1 cellular context compared by ENCODE assay signal in the genomic region with DNA sequence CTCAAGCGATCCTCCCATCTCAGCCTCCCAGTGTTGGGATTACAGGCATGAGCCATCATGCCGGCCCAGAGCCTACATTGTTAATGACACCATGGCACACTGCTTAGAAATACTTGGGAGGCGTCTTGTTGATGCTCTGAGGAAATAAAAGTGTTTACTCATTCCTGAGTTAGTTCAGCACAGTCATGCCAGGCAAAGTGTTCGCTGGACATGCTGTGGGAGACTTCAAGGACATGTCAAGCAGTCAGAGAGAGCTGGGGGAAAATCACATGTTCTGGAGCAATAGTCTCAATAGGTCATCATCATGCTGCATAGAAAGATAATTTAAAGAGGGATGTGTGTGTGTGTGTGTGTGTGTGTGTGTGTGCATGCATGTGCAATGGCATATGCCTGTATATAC.
TF ChIP-seq lines count a peak whose summit lies in the region.

No MANE protein-coding gene starts in this region.

TF ChIP-seq in A549, 52 proteins besides CTCF, POLR2A, EP300 and RAD21 (continued from another document):
- TF ChIP-seq, protein P1, sequence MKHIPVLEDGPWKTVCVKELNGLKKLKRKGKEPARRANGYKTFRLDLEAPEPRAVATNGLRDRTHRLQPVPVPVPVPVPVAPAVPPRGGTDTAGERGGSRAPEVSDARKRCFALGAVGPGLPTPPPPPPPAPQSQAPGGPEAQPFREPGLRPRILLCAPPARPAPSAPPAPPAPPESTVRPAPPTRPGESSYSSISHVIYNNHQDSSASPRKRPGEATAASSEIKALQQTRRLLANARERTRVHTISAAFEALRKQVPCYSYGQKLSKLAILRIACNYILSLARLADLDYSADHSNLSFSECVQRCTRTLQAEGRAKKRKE (CRISPR knock-in tag; IDR thresholded peaks at IDR 0.05; ENCODE audit: low read depth), result no peak
- TF ChIP-seq PHF8 (IDR thresholded peaks at IDR 0.05; ENCODE audit: borderline replicate concordance, low read depth) (no peak), NFE2L2 (conservative IDR thresholded peaks at IDR 0.05; ENCODE audit: low read length) (no peak), FOSB (CRISPR knock-in tag; IDR thresholded peaks at IDR 0.05) (no peak), HEYL (CRISPR knock-in tag; IDR thresholded peaks at IDR 0.05) (no peak)
- TF ChIP-seq, protein P2, sequence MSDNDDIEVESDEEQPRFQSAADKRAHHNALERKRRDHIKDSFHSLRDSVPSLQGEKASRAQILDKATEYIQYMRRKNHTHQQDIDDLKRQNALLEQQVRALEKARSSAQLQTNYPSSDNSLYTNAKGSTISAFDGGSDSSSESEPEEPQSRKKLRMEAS (IDR thresholded peaks at IDR 0.05), result no peak
- TF ChIP-seq, protein P3, sequence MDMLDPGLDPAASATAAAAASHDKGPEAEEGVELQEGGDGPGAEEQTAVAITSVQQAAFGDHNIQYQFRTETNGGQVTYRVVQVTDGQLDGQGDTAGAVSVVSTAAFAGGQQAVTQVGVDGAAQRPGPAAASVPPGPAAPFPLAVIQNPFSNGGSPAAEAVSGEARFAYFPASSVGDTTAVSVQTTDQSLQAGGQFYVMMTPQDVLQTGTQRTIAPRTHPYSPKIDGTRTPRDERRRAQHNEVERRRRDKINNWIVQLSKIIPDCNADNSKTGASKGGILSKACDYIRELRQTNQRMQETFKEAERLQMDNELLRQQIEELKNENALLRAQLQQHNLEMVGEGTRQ (IDR thresholded peaks at IDR 0.05), result no peak
- TF ChIP-seq, protein P4, sequence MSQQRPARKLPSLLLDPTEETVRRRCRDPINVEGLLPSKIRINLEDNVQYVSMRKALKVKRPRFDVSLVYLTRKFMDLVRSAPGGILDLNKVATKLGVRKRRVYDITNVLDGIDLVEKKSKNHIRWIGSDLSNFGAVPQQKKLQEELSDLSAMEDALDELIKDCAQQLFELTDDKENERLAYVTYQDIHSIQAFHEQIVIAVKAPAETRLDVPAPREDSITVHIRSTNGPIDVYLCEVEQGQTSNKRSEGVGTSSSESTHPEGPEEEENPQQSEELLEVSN (IDR thresholded peaks at IDR 0.05; ENCODE audit: borderline replicate concordance, low read depth), result no peak
